ENCODE assay signal across 8 cellular contexts in genomic region chr2:214810670-214811069, GRCh38. TPM values are rescaled to one million over a fixed set of nuclear protein-coding genes. Genes with fewer than 3 reads are reported as not detected.
DNase-seq lines count a peak whose midpoint lies in the region; ATAC-seq and TF ChIP-seq lines count a peak whose summit lies in the region.

No MANE protein-coding gene starts in this region.

- no peak for TF ChIP-seq CTCF in heart left ventricle (IDR thresholded peaks at IDR 0.05)
- TF ChIP-seq CTCF in lower lobe of right lung (IDR thresholded peaks at IDR 0.05) = no peak
- TF ChIP-seq CTCF in uterus (IDR thresholded peaks at IDR 0.05) = no peak

- intact Hi-C loops in heart left ventricle (cut with DNase I) (no loop called here), Right ventricle myocardium superior (cut with DNase I) (no loop called here), lower lobe of right lung (cut with DNase I) (no loop called here), uterus (cut with DNase I; ENCODE audit: low total_unique reads) (no loop called here)

- no peaks in the 10 kb centered on the region for H3K9me3 ChIP-seq in heart left ventricle
- no peaks in the 10 kb centered on the region for H3K9me3 ChIP-seq in adipocyte (ENCODE audit: control insufficient read depth, low read length)
- H3K9me3 ChIP-seq in lower lobe of right lung = no peaks in the 10 kb centered on the region
- no peaks in the 10 kb centered on the region for H3K9me3 ChIP-seq in uterus

- DNase-seq in heart left ventricle (peak in 1 of 5 donors; percentile 8), Right ventricle myocardium superior (no peak), adipocyte (ENCODE audit: low read depth) (no peak), lower lobe of right lung (peak; percentile 45), uterus (peak in 1 of 2 donors; percentile 19), GOT3 (lab: John Stamatoyannopoulos, UW) (no peak), OCI-M2 (lab: John Stamatoyannopoulos, UW; ENCODE audit: unreplicated experiment) (no peak), NCI-H446 treated with DMSO at 0.1 percent for 48 hours (lab: John Stamatoyannopoulos, UW) (no peak)

- peak overlapping the region in 1 of 12 donors; percentile 86 for H3K27ac ChIP-seq in heart left ventricle
- H3K27ac ChIP-seq in lower lobe of right lung = peak overlapping the region; percentile 82
- H3K27ac ChIP-seq in uterus = peak overlapping the region; percentile 89 to 96

- no peak for TF ChIP-seq POLR2A in heart left ventricle (IDR thresholded peaks at IDR 0.05)
- no peak for TF ChIP-seq POLR2A in uterus (IDR thresholded peaks at IDR 0.05)

- peaks cover 0 to 28% (median 12%) of the 10 kb centered on the region in 12 donors for H3K4me1 ChIP-seq in heart left ventricle
- peaks cover 10% of the 10 kb centered on the region for H3K4me1 ChIP-seq in adipocyte (ENCODE audit: control insufficient read depth, insufficient read depth, low read length)
- H3K4me1 ChIP-seq in lower lobe of right lung = peaks cover 19% of the 10 kb centered on the region
- H3K4me1 ChIP-seq in uterus = no peaks in the 10 kb centered on the region

- H3K27me3 ChIP-seq in heart left ventricle (no peaks in the 10 kb centered on the region), adipocyte (replicated peaks; ENCODE audit: control insufficient read depth, insufficient read depth, low read length) (no peaks in the 10 kb centered on the region), lower lobe of right lung (ENCODE audit: low read depth) (no peaks in the 10 kb centered on the region), uterus (no peaks in the 10 kb centered on the region)

- peak overlapping the region; percentile 89 for H3K9ac ChIP-seq in adipocyte (ENCODE audit: low read length)

- peak overlapping the region in 10 of 12 donors; percentile 62 to 98 (median 83) for H3K4me3 ChIP-seq in heart left ventricle
- H3K4me3 ChIP-seq in adipocyte (ENCODE audit: low read length) = peak overlapping the region; percentile 95
- peak overlapping the region; percentile 94 for H3K4me3 ChIP-seq in lower lobe of right lung
- H3K4me3 ChIP-seq in uterus = peak overlapping the region; percentile 85 to 89

- ATAC-seq in heart left ventricle (no peak), Right ventricle myocardium superior (ENCODE audit: poor library complexity) (no peak), lower lobe of right lung (no peak)

- WGBS in heart left ventricle, 4 donors = 41 to 55% (median 48%) methylated on average over 15 of the region's 15 CpGs

- H3K36me3 ChIP-seq in heart left ventricle = no peaks in the 10 kb centered on the region
- H3K36me3 ChIP-seq in adipocyte (ENCODE audit: control insufficient read depth, insufficient read depth, low read length, severe bottlenecking) = no peaks in the 10 kb centered on the region
- no peaks in the 10 kb centered on the region for H3K36me3 ChIP-seq in lower lobe of right lung
- no peaks in the 10 kb centered on the region for H3K36me3 ChIP-seq in uterus

RNA-seq across cellular contexts. Expression of gene BARD1, which starts 1.2 kb away (rescaled TPM):
- total RNA-seq in heart left ventricle = 10 to 100 TPM in 5 of 9 donors, 1 to 10 TPM in 4; 7.2 to 16.7 (median 10.8) TPM
- polyA plus RNA-seq in heart left ventricle = 1 to 10 TPM in 1 of 2 donors, under 1 TPM in 1; 0.88 to 2.3 TPM
- total RNA-seq in Right ventricle myocardium superior = 10.0 TPM
- 18.5 TPM for total RNA-seq in lower lobe of right lung
- 100 to 1,000 TPM in 1 of 4 donors, 10 to 100 TPM in 3; 39.8 to 120 (median 54.4) TPM for total RNA-seq in uterus
